35 cellular contexts compared by ENCODE assay signal in the genomic region with DNA sequence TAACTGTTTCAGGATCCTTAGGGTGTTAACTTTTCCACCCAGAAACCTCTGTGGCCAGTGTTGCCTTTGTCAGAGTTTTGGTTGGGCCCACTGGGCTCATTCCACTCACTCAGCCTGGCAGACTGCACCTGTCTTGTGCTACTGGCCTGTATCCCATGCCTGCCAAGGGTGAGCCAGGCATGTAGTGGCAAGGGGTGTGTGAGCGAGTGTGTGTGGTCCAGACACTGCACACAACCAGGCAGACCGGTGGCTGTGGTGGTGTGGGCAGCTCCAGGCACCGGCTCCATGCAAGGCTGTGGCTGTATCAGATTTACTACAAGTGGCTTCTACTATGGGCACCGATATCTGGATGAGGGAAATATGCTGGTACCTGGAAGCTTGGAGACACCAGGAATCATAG.
"Had no signal": no experiment of that assay in that cellular context is flagged by ENCODE, and none has a peak within 500 bp of the region (broad histone marks: within the 10 kb centered on the region; RNA-seq: fewer than 3 reads in every experiment).

No MANE protein-coding gene starts in this region.

- H3K4me3 ChIP-seq: MG63 had no signal

- H3K36me3 ChIP-seq: MG63 had no signal

- H3K27me3 ChIP-seq: MG63 had no signal

- DNase-seq: Karpas-422, Kasumi-1, MG63, MM.1S, MV-4-11, NCI-H1048, NCI-H1092, NCI-H1092 treated with DMSO at 0.1 percent for 48 hours, NCI-H1105, NCI-H1105 treated with DMSO at 0.1 percent for 48 hours, NCI-H1417, NCI-H1417 treated with DMSO at 0.1 percent for 48 hours, NCI-H1436, NCI-H1436 treated with DMSO at 0.1 percent for 48 hours, NCI-H146, NCI-H1694, NCI-H1694 treated with DMSO at 0.1 percent for 48 hours, NCI-H187, NCI-H187 treated with DMSO at 0.1 percent for 48 hours, NCI-H1930, NCI-H2029, NCI-H2029 treated with DMSO at 0.1 percent for 48 hours, NCI-H2081, NCI-H2081 treated with DMSO at 0.1 percent for 48 hours, NCI-H2107, NCI-H2171, NCI-H2171 treated with DMSO at 0.1 percent for 48 hours, NCI-H2227 treated with DMSO at 0.1 percent for 48 hours, NCI-H226, NCI-H345, NCI-H446, NCI-H446 treated with DMSO at 0.1 percent for 48 hours, NCI-H510A, NCI-H510A treated with DMSO at 0.1 percent for 48 hours, NCI-H524 had no signal
